2 cellular contexts compared by ENCODE assay signal in genomic region chr1:19438552-19439196, GRCh38.
TF ChIP-seq lines count a peak whose summit lies in the region.

No MANE protein-coding gene starts in this region.

TF ChIP-seq in liver, 16 proteins besides CTCF, POLR2A, EP300 and RAD21 (continued from another document):
- TF ChIP-seq GABPA (IDR thresholded peaks at IDR 0.05 in 1 of 2, conservative IDR thresholded peaks at IDR 0.05 in 1 of 2) (no peak), FOXA1 (IDR thresholded peaks at IDR 0.05) (no peak), FOXA2 (IDR thresholded peaks at IDR 0.05) (no peak), RXRA (IDR thresholded peaks at IDR 0.05) (no peak), EGR1 (IDR thresholded peaks at IDR 0.05; ENCODE audit: low read depth in 2 of 2) (no peak), SP1 (IDR thresholded peaks at IDR 0.05) (no peak), HNF4G (IDR thresholded peaks at IDR 0.05) (no peak), ZBTB33 (IDR thresholded peaks at IDR 0.05) (no peak), NR2F2 (IDR thresholded peaks at IDR 0.05) (no peak), YY1 (IDR thresholded peaks at IDR 0.05) (no peak), HNF4A (conservative IDR thresholded peaks at IDR 0.05) (no peak)
- TF ChIP-seq, protein P1, sequence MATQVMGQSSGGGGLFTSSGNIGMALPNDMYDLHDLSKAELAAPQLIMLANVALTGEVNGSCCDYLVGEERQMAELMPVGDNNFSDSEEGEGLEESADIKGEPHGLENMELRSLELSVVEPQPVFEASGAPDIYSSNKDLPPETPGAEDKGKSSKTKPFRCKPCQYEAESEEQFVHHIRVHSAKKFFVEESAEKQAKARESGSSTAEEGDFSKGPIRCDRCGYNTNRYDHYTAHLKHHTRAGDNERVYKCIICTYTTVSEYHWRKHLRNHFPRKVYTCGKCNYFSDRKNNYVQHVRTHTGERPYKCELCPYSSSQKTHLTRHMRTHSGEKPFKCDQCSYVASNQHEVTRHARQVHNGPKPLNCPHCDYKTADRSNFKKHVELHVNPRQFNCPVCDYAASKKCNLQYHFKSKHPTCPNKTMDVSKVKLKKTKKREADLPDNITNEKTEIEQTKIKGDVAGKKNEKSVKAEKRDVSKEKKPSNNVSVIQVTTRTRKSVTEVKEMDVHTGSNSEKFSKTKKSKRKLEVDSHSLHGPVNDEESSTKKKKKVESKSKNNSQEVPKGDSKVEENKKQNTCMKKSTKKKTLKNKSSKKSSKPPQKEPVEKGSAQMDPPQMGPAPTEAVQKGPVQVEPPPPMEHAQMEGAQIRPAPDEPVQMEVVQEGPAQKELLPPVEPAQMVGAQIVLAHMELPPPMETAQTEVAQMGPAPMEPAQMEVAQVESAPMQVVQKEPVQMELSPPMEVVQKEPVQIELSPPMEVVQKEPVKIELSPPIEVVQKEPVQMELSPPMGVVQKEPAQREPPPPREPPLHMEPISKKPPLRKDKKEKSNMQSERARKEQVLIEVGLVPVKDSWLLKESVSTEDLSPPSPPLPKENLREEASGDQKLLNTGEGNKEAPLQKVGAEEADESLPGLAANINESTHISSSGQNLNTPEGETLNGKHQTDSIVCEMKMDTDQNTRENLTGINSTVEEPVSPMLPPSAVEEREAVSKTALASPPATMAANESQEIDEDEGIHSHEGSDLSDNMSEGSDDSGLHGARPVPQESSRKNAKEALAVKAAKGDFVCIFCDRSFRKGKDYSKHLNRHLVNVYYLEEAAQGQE (IDR thresholded peaks at IDR 0.05) = no peak
- TF ChIP-seq, protein P2, sequence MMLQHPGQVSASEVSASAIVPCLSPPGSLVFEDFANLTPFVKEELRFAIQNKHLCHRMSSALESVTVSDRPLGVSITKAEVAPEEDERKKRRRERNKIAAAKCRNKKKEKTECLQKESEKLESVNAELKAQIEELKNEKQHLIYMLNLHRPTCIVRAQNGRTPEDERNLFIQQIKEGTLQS (IDR thresholded peaks at IDR 0.05) = no peak

TF ChIP-seq in HepG2, 621 proteins besides CTCF, POLR2A, EP300 and RAD21 (continued from another document):
- TF ChIP-seq REPIN1 (CRISPR knock-in tag; IDR thresholded peaks at IDR 0.05; ENCODE audit: borderline replicate concordance, low read depth) = no peak
- no peak for TF ChIP-seq TMF1 (CRISPR knock-in tag; IDR thresholded peaks at IDR 0.05; ENCODE audit: low read depth)
- no peak for TF ChIP-seq KLF11 (CRISPR knock-in tag; IDR thresholded peaks at IDR 0.05)
- TF ChIP-seq DNMT1 (CRISPR knock-in tag; IDR thresholded peaks at IDR 0.05) = no peak
- TF ChIP-seq, protein P3, sequence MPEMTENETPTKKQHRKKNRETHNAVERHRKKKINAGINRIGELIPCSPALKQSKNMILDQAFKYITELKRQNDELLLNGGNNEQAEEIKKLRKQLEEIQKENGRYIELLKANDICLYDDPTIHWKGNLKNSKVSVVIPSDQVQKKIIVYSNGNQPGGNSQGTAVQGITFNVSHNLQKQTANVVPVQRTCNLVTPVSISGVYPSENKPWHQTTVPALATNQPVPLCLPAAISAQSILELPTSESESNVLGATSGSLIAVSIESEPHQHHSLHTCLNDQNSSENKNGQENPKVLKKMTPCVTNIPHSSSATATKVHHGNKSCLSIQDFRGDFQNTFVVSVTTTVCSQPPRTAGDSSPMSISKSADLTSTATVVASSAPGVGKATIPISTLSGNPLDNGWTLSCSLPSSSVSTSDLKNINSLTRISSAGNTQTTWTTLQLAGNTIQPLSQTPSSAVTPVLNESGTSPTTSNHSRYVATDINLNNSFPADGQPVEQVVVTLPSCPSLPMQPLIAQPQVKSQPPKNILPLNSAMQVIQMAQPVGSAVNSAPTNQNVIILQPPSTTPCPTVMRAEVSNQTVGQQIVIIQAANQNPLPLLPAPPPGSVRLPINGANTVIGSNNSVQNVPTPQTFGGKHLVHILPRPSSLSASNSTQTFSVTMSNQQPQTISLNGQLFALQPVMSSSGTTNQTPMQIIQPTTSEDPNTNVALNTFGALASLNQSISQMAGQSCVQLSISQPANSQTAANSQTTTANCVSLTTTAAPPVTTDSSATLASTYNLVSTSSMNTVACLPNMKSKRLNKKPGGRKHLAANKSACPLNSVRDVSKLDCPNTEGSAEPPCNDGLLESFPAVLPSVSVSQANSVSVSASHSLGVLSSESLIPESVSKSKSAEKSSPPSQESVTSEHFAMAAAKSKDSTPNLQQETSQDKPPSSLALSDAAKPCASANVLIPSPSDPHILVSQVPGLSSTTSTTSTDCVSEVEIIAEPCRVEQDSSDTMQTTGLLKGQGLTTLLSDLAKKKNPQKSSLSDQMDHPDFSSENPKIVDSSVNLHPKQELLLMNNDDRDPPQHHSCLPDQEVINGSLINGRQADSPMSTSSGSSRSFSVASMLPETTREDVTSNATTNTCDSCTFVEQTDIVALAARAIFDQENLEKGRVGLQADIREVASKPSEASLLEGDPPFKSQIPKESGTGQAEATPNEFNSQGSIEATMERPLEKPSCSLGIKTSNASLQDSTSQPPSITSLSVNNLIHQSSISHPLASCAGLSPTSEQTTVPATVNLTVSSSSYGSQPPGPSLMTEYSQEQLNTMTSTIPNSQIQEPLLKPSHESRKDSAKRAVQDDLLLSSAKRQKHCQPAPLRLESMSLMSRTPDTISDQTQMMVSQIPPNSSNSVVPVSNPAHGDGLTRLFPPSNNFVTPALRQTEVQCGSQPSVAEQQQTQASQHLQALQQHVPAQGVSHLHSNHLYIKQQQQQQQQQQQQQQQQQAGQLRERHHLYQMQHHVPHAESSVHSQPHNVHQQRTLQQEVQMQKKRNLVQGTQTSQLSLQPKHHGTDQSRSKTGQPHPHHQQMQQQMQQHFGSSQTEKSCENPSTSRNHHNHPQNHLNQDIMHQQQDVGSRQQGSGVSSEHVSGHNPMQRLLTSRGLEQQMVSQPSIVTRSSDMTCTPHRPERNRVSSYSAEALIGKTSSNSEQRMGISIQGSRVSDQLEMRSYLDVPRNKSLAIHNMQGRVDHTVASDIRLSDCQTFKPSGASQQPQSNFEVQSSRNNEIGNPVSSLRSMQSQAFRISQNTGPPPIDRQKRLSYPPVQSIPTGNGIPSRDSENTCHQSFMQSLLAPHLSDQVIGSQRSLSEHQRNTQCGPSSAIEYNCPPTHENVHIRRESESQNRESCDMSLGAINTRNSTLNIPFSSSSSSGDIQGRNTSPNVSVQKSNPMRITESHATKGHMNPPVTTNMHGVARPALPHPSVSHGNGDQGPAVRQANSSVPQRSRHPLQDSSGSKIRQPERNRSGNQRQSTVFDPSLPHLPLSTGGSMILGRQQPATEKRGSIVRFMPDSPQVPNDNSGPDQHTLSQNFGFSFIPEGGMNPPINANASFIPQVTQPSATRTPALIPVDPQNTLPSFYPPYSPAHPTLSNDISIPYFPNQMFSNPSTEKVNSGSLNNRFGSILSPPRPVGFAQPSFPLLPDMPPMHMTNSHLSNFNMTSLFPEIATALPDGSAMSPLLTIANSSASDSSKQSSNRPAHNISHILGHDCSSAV (CRISPR knock-in tag; IDR thresholded peaks at IDR 0.05; ENCODE audit: borderline replicate concordance) = no peak
- TF ChIP-seq, protein P4, sequence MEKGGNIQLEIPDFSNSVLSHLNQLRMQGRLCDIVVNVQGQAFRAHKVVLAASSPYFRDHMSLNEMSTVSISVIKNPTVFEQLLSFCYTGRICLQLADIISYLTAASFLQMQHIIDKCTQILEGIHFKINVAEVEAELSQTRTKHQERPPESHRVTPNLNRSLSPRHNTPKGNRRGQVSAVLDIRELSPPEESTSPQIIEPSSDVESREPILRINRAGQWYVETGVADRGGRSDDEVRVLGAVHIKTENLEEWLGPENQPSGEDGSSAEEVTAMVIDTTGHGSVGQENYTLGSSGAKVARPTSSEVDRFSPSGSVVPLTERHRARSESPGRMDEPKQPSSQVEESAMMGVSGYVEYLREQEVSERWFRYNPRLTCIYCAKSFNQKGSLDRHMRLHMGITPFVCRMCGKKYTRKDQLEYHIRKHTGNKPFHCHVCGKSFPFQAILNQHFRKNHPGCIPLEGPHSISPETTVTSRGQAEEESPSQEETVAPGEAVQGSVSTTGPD (CRISPR knock-in tag; IDR thresholded peaks at IDR 0.05) = no peak
- no peak for TF ChIP-seq ZNF333 (CRISPR knock-in tag; IDR thresholded peaks at IDR 0.05; ENCODE audit: borderline replicate concordance)
- no peak for TF ChIP-seq ZNF800 (CRISPR knock-in tag; IDR thresholded peaks at IDR 0.05)
- TF ChIP-seq ZBTB33 (CRISPR knock-in tag; IDR thresholded peaks at IDR 0.05) = no peak
- TF ChIP-seq TARDBP (CRISPR knock-in tag; IDR thresholded peaks at IDR 0.05) = no peak
- TF ChIP-seq, protein P5, sequence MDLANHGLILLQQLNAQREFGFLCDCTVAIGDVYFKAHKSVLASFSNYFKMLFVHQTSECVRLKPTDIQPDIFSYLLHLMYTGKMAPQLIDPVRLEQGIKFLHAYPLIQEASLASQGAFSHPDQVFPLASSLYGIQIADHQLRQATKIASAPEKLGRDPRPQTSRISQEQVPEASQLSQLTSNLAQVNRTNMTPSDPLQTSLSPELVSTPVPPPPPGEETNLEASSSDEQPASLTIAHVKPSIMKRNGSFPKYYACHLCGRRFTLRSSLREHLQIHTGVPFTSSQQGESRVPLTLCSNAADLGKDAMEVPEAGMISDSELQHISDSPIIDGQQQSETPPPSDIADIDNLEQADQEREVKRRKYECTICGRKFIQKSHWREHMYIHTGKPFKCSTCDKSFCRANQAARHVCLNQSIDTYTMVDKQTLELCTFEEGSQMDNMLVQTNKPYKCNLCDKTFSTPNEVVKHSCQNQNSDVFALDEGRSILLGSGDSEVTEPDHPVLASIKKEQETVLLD (CRISPR knock-in tag; IDR thresholded peaks at IDR 0.05; ENCODE audit: low read depth) = no peak
